ENCODE assay signal across 10 cellular contexts in the genomic region with DNA sequence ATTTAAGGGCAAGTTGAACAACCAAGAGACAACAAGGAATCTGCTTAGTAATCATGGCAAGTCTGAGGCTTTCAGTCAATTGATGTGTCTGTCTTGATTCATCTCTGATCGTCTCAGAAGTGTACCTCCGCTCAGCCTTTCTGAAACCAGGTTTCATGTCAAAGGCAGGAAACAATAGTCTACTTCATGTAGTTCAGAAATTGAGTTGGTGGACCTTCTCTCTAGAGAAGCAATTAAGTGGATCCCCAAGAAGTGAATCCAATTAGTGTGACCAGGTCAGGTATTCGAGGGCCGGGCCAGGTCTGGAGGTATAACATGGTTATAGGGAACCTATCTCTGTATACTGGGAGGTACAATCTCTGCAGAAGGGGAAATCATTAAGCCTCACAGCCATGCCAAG. TPM values are rescaled to one million over a fixed set of nuclear protein-coding genes. Genes with fewer than 3 reads are reported as not detected.
DNase-seq lines count a peak whose midpoint lies in the region; ATAC-seq and TF ChIP-seq lines count a peak whose summit lies in the region.
"Had no signal": no experiment of that assay in that cellular context is flagged by ENCODE, and none has a peak within 500 bp of the region (broad histone marks: within the 10 kb centered on the region; RNA-seq: fewer than 3 reads in every experiment).

No MANE protein-coding gene starts in this region.

- H3K36me3 ChIP-seq in transverse colon (no peaks in the 10 kb centered on the region), aorta (ENCODE audit: control insufficient read depth in 1 of 2, insufficient read depth in 2 of 2, low read length in 1 of 2) (no peaks in the 10 kb centered on the region)

- H3K27ac Mint-ChIP-seq in activated CD8-positive, alpha-beta T cell treated with anti-CD3 and anti-CD28 coated beads for 36 hours, result peak overlapping the region; percentile 84

- POLR2A ChIA-PET in activated CD8-positive, alpha-beta T cell treated with anti-CD3 and anti-CD28 coated beads for 36 hours (lab: Charles Lee), result interaction anchor here (1.1 kb wide), 1 partner anchor 8 kb away, joined by 4 read pairs; no protein-coding TSS in a partner anchor

- peak; percentile 49 for DNase-seq in activated CD8-positive, alpha-beta T cell treated with anti-CD3 and anti-CD28 coated beads for 36 hours
- no peak for DNase-seq in coronary artery (ENCODE audit: low spot score)
- DNase-seq in transverse colon, result no peak
- no peak for DNase-seq in aorta
- DNase-seq in HuH-7.5 (ENCODE audit: low spot score), result no peak
- DNase-seq: DND-41 had no signal

- no peak for TF ChIP-seq CTCF in activated CD8-positive, alpha-beta T cell treated with anti-CD3 and anti-CD28 coated beads for 36 hours (IDR thresholded peaks at IDR 0.05)
- TF ChIP-seq CTCF in coronary artery (IDR thresholded peaks at IDR 0.05) (no peak), transverse colon (IDR thresholded peaks at IDR 0.05) (no peak)

- intact Hi-C loops in activated CD8-positive, alpha-beta T cell treated with anti-CD3 and anti-CD28 coated beads for 36 hours (cut with micrococcal nuclease), result no loop called here
- intact Hi-C loops in transverse colon (cut with DNase I; ENCODE audit: low total_unique reads) (no loop called here), aorta (cut with DNase I) (no loop called here)

- peak; percentile 30 for ATAC-seq in GM18499 (IDR thresholded peaks at IDR 0.05; ENCODE audit: insufficient read depth, unreplicated experiment)
- ATAC-seq in GM19395 (IDR thresholded peaks at IDR 0.05; ENCODE audit: unreplicated experiment), result peak; percentile 51
- ATAC-seq in HG03025 (IDR thresholded peaks at IDR 0.05; ENCODE audit: low FRiP score, unreplicated experiment), result peak; percentile 42
- ATAC-seq in activated CD8-positive, alpha-beta T cell treated with anti-CD3 and anti-CD28 coated beads for 36 hours, result peak; percentile 40
- ATAC-seq in aorta (ENCODE audit: low FRiP score), result no peak

- H3K27ac ChIP-seq in coronary artery (no peak overlapping the region), transverse colon (no peak overlapping the region), aorta (ENCODE audit: low read depth in 1 of 2, low read length in 2 of 2) (no peak overlapping the region)

- 86 to 93% methylated on average over 3 to 4 of the region's 4 CpGs for WGBS in transverse colon (ENCODE audit: low coverage in 1 of 2), 2 donors
- 97% methylated on average over 4 of the region's 4 CpGs for WGBS in aorta, 2 donors

- H3K36me3 Mint-ChIP-seq in activated CD8-positive, alpha-beta T cell treated with anti-CD3 and anti-CD28 coated beads for 36 hours (ENCODE audit: low read depth), result peaks cover 9% of the 10 kb centered on the region

- H3K4me3 ChIP-seq in coronary artery, result no peak overlapping the region
- no peak overlapping the region for H3K4me3 ChIP-seq in transverse colon
- H3K4me3 ChIP-seq in aorta (ENCODE audit: low read length in 2 of 2), result no peak overlapping the region

- no peak for TF ChIP-seq POLR2A in transverse colon (IDR thresholded peaks at IDR 0.05)

- H3K9me3 ChIP-seq in transverse colon, result no peaks in the 10 kb centered on the region
- no peaks in the 10 kb centered on the region for H3K9me3 ChIP-seq in aorta (ENCODE audit: control insufficient read depth, low read length)

- CTCF ChIA-PET in activated CD8-positive, alpha-beta T cell treated with anti-CD3 and anti-CD28 coated beads for 36 hours (lab: Charles Lee), result interaction anchor here (1.3 kb wide), 1 partner anchor 37 kb away, joined by 6 read pairs; no protein-coding TSS in a partner anchor

- no peaks in the 10 kb centered on the region for H3K27me3 Mint-ChIP-seq in activated CD8-positive, alpha-beta T cell treated with anti-CD3 and anti-CD28 coated beads for 36 hours
- H3K27me3 Mint-ChIP-seq: central memory CD8-positive, alpha-beta T cell had no signal

- no peaks in the 10 kb centered on the region for H3K9me3 Mint-ChIP-seq in activated CD8-positive, alpha-beta T cell treated with anti-CD3 and anti-CD28 coated beads for 36 hours
- H3K9me3 Mint-ChIP-seq: central memory CD8-positive, alpha-beta T cell had no signal

- H3K4me3 Mint-ChIP-seq in activated CD8-positive, alpha-beta T cell treated with anti-CD3 and anti-CD28 coated beads for 36 hours, result no peak overlapping the region
- H3K4me3 Mint-ChIP-seq: central memory CD8-positive, alpha-beta T cell had no signal

- H3K4me1 ChIP-seq in transverse colon (no peaks in the 10 kb centered on the region), aorta (ENCODE audit: control insufficient read depth in 1 of 2, insufficient read depth in 2 of 2, low read length in 2 of 2) (peaks cover 0 to 3% of the 10 kb centered on the region in 2 donors)

- H3K4me1 Mint-ChIP-seq in activated CD8-positive, alpha-beta T cell treated with anti-CD3 and anti-CD28 coated beads for 36 hours (ENCODE audit: low read depth), result peaks cover 72% of the 10 kb centered on the region

- in situ Hi-C loops in transverse colon (cut with MboI; ENCODE audit: low pct_ligation_motif_present in 1 of 4, low pct_unique_long_range_greater_than_20kb in 1 of 4, low sequenced_read_pairs in 3 of 4), result no loop called here

- no peak for TF ChIP-seq EP300 in transverse colon (IDR thresholded peaks at IDR 0.05; ENCODE audit: low read depth)

- no peaks in the 10 kb centered on the region for H3K27me3 ChIP-seq in transverse colon
- no peaks in the 10 kb centered on the region for H3K27me3 ChIP-seq in aorta (ENCODE audit: control insufficient read depth in 1 of 2, insufficient read depth in 2 of 2, low read length in 1 of 2)

RNA-seq across cellular contexts. Expression of gene DAPP1, which starts 31.9 kb away (rescaled TPM):
- 10 to 100 TPM; 11.7 to 12.3 TPM for total RNA-seq in activated CD8-positive, alpha-beta T cell treated with anti-CD3 and anti-CD28 coated beads for 36 hours
- total RNA-seq in transverse colon, result 10 to 100 TPM in 1 of 4 donors, 1 to 10 TPM in 2, under 1 TPM in 1; 0.41 to 10.7 (median 7.6) TPM
- total RNA-seq in aorta, result 1 to 10 TPM; 2.7 to 6.4 TPM
- polyA plus RNA-seq in aorta, result 1 to 10 TPM in 1 of 2 donors, under 1 TPM in 1; 0.28 to 4.3 TPM

RNA-seq across cellular contexts. Expression of gene LAMTOR3, which starts 45.7 kb away (rescaled TPM):
- total RNA-seq in activated CD8-positive, alpha-beta T cell treated with anti-CD3 and anti-CD28 coated beads for 36 hours, result 10 to 100 TPM; 23.2 to 23.5 TPM
- total RNA-seq in transverse colon (10 to 100 TPM in 3 of 4 donors, under 1 TPM in 1; 1.00 to 60.3 (median 32.0) TPM), aorta (10 to 100 TPM; 31.1 to 31.5 TPM)
- 10 to 100 TPM; 36.9 to 53.1 TPM for polyA plus RNA-seq in aorta
